Comparison of ENCODE assay signal across 1 cellular context in genomic region chr15:32853667-32854066, GRCh38.
TF ChIP-seq lines count a peak whose summit lies in the region.

No MANE protein-coding gene starts in this region.

TF ChIP-seq in GM23338, 12 proteins besides CTCF, POLR2A, EP300 and RAD21 (continued from another document):
- no peak for TF ChIP-seq ZNF462 (CRISPR knock-in tag; IDR thresholded peaks at IDR 0.05)
- TF ChIP-seq REST (IDR thresholded peaks at IDR 0.05; ENCODE audit: unreplicated experiment), result no peak
- no peak for TF ChIP-seq ZNF114 (CRISPR knock-in tag; IDR thresholded peaks at IDR 0.05)
- no peak for TF ChIP-seq ZNF331 (CRISPR knock-in tag; IDR thresholded peaks at IDR 0.05; ENCODE audit: low read depth)
- no peak for TF ChIP-seq EZH2 (IDR thresholded peaks at IDR 0.05; ENCODE audit: low read depth, unreplicated experiment)
- no peak for TF ChIP-seq EZH2phosphoT487 (IDR thresholded peaks at IDR 0.05; ENCODE audit: unreplicated experiment)
- no peak for TF ChIP-seq STAT1 (IDR thresholded peaks at IDR 0.05; ENCODE audit: unreplicated experiment)
- TF ChIP-seq CREB1 (CRISPR knock-in tag; IDR thresholded peaks at IDR 0.05; ENCODE audit: low read depth), result no peak
